In the genomic region with DNA sequence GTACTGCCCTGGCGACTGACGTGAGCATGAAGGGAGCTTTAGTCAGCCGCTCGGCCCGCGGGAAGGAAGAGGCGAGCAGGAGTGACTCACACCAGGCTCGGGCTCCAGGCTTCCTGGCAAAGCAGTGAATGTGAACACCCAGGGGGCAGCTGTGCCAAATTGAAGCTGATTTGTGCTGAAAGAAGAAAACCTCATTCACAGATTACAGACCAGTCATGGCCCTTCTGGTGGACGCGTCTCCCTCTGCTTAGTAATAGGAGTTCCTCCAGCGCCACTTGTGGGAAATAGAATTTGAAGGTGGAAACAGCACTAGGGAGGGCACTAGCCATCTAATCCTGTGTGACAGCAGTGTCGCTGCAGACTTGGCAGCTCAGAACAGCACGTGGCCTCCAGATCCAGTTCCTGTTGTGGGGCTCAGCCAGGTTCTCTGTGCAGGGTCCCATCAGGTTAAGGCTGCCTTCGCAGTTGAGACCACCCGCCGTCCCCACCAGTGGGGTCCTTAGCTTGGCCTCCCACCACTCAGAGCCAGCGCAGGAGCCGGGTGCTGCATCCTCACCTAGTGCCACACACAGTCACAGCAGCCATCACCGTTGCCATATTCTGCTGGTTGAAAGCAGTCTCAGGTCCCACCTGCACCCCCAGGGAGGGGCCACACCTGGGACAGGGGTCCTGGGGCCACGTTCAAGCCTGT, we compare ENCODE assay signal across 8 cellular contexts.
A peak's percentile ranks its signal among the peaks of the same experiment; 100 is the strongest.
DNase-seq lines count a peak whose midpoint lies in the region; ATAC-seq lines count a peak whose summit lies in the region.

No MANE protein-coding gene starts in this region.

- peaks cover 13% of the 10 kb centered on the region for H3K36me3 ChIP-seq in skeletal muscle satellite cell (ENCODE audit: insufficient read depth, low read length)
- peaks cover 3% of the 10 kb centered on the region; the same call in 1 of the 2 replicates for H3K36me3 ChIP-seq in HAP-1 (replicated peaks)

- H3K4me3 ChIP-seq in skeletal muscle satellite cell (ENCODE audit: low read length): no peak overlapping the region
- no peak overlapping the region for H3K4me3 ChIP-seq in HAP-1

- H3K27me3 Mint-ChIP-seq in activated T-helper 2 cell treated with anti-CD3 and anti-CD28 coated beads, Interferon-gamma antibody, Interleukin-2, Interleukin-4, amounts not matched to agents 10 μg/mL and 5 μg/mL and 100 μg/mL, durations not matched to agents 14 hours and 24 hours and 36 hours (ENCODE audit: low read depth): no peaks in the 10 kb centered on the region

- peaks cover 47% of the 10 kb centered on the region for H3K4me1 Mint-ChIP-seq in activated T-helper 2 cell treated with anti-CD3 and anti-CD28 coated beads, Interferon-gamma antibody, Interleukin-2, Interleukin-4, amounts not matched to agents 10 μg/mL and 5 μg/mL and 100 μg/mL, durations not matched to agents 14 hours and 24 hours and 36 hours (ENCODE audit: low read depth)

- peak; percentile 1 for DNase-seq in stimulated activated CD4-positive, alpha-beta T cell treated with anti-CD3 and anti-CD28 coated beads, Interleukin-4, amount 100 ng/mL, for 1 hour
- DNase-seq in stimulated activated CD4-positive, alpha-beta T cell treated with anti-CD3 and anti-CD28 coated beads, Interleukin-12 subunit alpha, Interleukin-12 subunit beta, amount 100 ng/mL, for 4 hours: no peak
- no peak for DNase-seq in activated T-helper 2 cell treated with anti-CD3 and anti-CD28 coated beads, Interferon-gamma antibody, Interleukin-2, Interleukin-4, amounts not matched to agents 10 μg/mL and 5 μg/mL and 100 μg/mL, durations not matched to agents 14 hours and 24 hours and 36 hours (ENCODE audit: low spot score)
- peak; percentile 85 for DNase-seq in left cardiac atrium
- DNase-seq in HAP-1 (ENCODE audit: low spot score in 2 of 2): no peak

- H3K36me3 Mint-ChIP-seq in activated T-helper 2 cell treated with anti-CD3 and anti-CD28 coated beads, Interferon-gamma antibody, Interleukin-2, Interleukin-4, amounts not matched to agents 10 μg/mL and 5 μg/mL and 100 μg/mL, durations not matched to agents 14 hours and 24 hours and 36 hours (ENCODE audit: low read depth): peaks cover 66% of the 10 kb centered on the region

- H3K9me3 ChIP-seq in skeletal muscle satellite cell (replicated peaks; ENCODE audit: low read length): no peaks in the 10 kb centered on the region
- no peaks in the 10 kb centered on the region for H3K9me3 ChIP-seq in HAP-1

- no peak overlapping the region for H3K4me3 Mint-ChIP-seq in activated T-helper 2 cell treated with anti-CD3 and anti-CD28 coated beads, Interferon-gamma antibody, Interleukin-2, Interleukin-4, amounts not matched to agents 10 μg/mL and 5 μg/mL and 100 μg/mL, durations not matched to agents 14 hours and 24 hours and 36 hours (ENCODE audit: low read depth)

- intact Hi-C loops in activated T-helper 2 cell treated with anti-CD3 and anti-CD28 coated beads, Interferon-gamma antibody, Interleukin-2, Interleukin-4, amounts not matched to agents 10 μg/mL and 5 μg/mL and 100 μg/mL, durations not matched to agents 14 hours and 24 hours and 36 hours (cut with micrococcal nuclease): no loop called here
- intact Hi-C loops in left cardiac atrium (cut with DNase I): no loop called here

- ATAC-seq in left cardiac atrium (peak; percentile 76 to 85), GM21717 (IDR thresholded peaks at IDR 0.05; ENCODE audit: unreplicated experiment) (no peak), HG02759 (IDR thresholded peaks at IDR 0.05; ENCODE audit: unreplicated experiment) (no peak)

- H3K27me3 ChIP-seq in skeletal muscle satellite cell (ENCODE audit: control insufficient read depth, insufficient read depth, low read length): no peaks in the 10 kb centered on the region
- no peaks in the 10 kb centered on the region for H3K27me3 ChIP-seq in HAP-1 (ENCODE audit: low read depth)

- peak overlapping the region; percentile 63 for H3K4me2 ChIP-seq in skeletal muscle satellite cell (ENCODE audit: low read length)

- H3K9me3 Mint-ChIP-seq in activated T-helper 2 cell treated with anti-CD3 and anti-CD28 coated beads, Interferon-gamma antibody, Interleukin-2, Interleukin-4, amounts not matched to agents 10 μg/mL and 5 μg/mL and 100 μg/mL, durations not matched to agents 14 hours and 24 hours and 36 hours: no peaks in the 10 kb centered on the region

- H3K4me1 ChIP-seq in skeletal muscle satellite cell (ENCODE audit: control insufficient read depth, insufficient read depth, low read length): peaks cover 19% of the 10 kb centered on the region
- no peaks in the 10 kb centered on the region; the same call in 1 of the 2 replicates for H3K4me1 ChIP-seq in HAP-1

- in situ Hi-C loops in HAP-1 (cut with MboI; ENCODE audit: low sequenced_read_pairs): no loop called here

- peak overlapping the region; percentile 55 for H3K9ac ChIP-seq in skeletal muscle satellite cell (ENCODE audit: low read depth, low read length)

- H3K27ac Mint-ChIP-seq in activated T-helper 2 cell treated with anti-CD3 and anti-CD28 coated beads, Interferon-gamma antibody, Interleukin-2, Interleukin-4, amounts not matched to agents 10 μg/mL and 5 μg/mL and 100 μg/mL, durations not matched to agents 14 hours and 24 hours and 36 hours: peak overlapping the region; percentile 71

Comparison
In these comparisons a context has a peak if more than half of its experiments do, and no peak if none do; other contexts are left out.
1. DNase-seq: peak in stimulated activated CD4-positive, alpha-beta T cell treated with anti-CD3 and anti-CD28 coated beads, Interleukin-4, amount 100 ng/mL, for 1 hour (single experiment) and left cardiac atrium (single experiment); none in stimulated activated CD4-positive, alpha-beta T cell treated with anti-CD3 and anti-CD28 coated beads, Interleukin-12 subunit alpha, Interleukin-12 subunit beta, amount 100 ng/mL, for 4 hours (single experiment), activated T-helper 2 cell treated with anti-CD3 and anti-CD28 coated beads, Interferon-gamma antibody, Interleukin-2, Interleukin-4, amounts not matched to agents 10 μg/mL and 5 μg/mL and 100 μg/mL, durations not matched to agents 14 hours and 24 hours and 36 hours (single experiment) and HAP-1 (0 of 2).
2. ATAC-seq: peak in left cardiac atrium (2 of 2); none in GM21717 (single experiment) and HG02759 (single experiment).